Comparison of ENCODE assay signal across 11 cellular contexts in the genomic region with DNA sequence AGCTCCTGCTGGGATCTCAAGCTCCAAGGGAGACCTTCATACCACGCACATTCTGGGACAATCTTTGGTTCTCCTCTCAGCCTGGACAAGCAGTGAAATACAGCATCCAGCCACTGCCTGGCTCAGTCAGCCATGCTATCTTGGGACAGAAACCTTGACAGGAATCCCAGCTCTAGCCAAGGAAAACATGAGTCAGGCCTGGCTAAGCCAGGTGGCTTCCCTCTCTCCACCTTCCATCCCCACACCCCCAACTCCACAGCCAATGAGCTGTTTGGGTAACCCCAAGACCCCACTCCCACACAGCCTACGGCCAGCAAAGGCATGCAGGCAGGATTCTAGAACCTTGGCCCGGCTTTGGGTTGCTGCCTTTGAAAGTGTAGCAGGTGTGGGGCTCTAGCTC.
DNase-seq lines count a peak whose midpoint lies in the region; ATAC-seq and TF ChIP-seq lines count a peak whose summit lies in the region.
"Had no signal": no experiment of that assay in that cellular context is flagged by ENCODE, and none has a peak within 500 bp of the region (broad histone marks: within the 10 kb centered on the region; RNA-seq: fewer than 3 reads in every experiment).

No MANE protein-coding gene starts in this region.

- H4K8ac ChIP-seq in neuronal stem cell (ENCODE audit: low read depth, low read length): no peak overlapping the region

- H3K79me2 ChIP-seq in ACC112 (ENCODE audit: control insufficient read depth, insufficient read depth, low read length, unreplicated experiment) (no peaks in the 10 kb centered on the region), fibroblast of lung (ENCODE audit: control insufficient read depth, insufficient read depth, low read length) (peaks cover 2% of the 10 kb centered on the region)

- no peak overlapping the region for H4K91ac ChIP-seq in neuronal stem cell (ENCODE audit: low read depth, low read length, poor library complexity)

- H3K23ac ChIP-seq in neuronal stem cell (ENCODE audit: low read depth, low read length, poor library complexity): no peak overlapping the region

- no peak for TF ChIP-seq CTCF in RWPE2 (IDR thresholded peaks at IDR 0.05; ENCODE audit: poor library complexity, severe bottlenecking)
- TF ChIP-seq CTCF in fibroblast of lung (conservative IDR thresholded peaks at IDR 0.05 in 1 of 2, IDR thresholded peaks at IDR 0.05 in 1 of 2; ENCODE audit: low read depth in 1 of 2, low read length in 2 of 2): no peak

- no peak overlapping the region for H3K18ac ChIP-seq in neuronal stem cell (ENCODE audit: low read length)

- H3K14ac ChIP-seq in neuronal stem cell (ENCODE audit: low read length): no peak overlapping the region

- no peak overlapping the region for H2AFZ ChIP-seq in ACC112 (ENCODE audit: low read length, unreplicated experiment)
- H2AFZ ChIP-seq in fibroblast of lung (ENCODE audit: low read length): no peak overlapping the region
- H2AFZ ChIP-seq in neuronal stem cell (ENCODE audit: low read length): no peak overlapping the region

- H3K4me1 ChIP-seq in ACC112 (ENCODE audit: control insufficient read depth, insufficient read depth, low read length, unreplicated experiment) (peaks cover 83% of the 10 kb centered on the region), RWPE2 (ENCODE audit: insufficient read depth, poor library complexity, severe bottlenecking) (peaks cover 69% of the 10 kb centered on the region), fibroblast of lung (ENCODE audit: control insufficient read depth, extremely low read depth, insufficient read depth, low read length) (peaks cover 55% of the 10 kb centered on the region), neuronal stem cell (ENCODE audit: control insufficient read depth in 2 of 2, insufficient read depth in 1 of 2, low read depth in 1 of 2, low read length in 2 of 2) (no peaks in the 10 kb centered on the region)
- H3K4me1 ChIP-seq: HAP-1 had no signal

- no peaks in the 10 kb centered on the region for H3K9me3 ChIP-seq in RWPE2 (ENCODE audit: severe bottlenecking)
- no peaks in the 10 kb centered on the region for H3K9me3 ChIP-seq in fibroblast of lung (ENCODE audit: control insufficient read depth, insufficient read depth, low read depth, low read length)
- no peaks in the 10 kb centered on the region for H3K9me3 ChIP-seq in neuronal stem cell (replicated peaks in 1 of 2; ENCODE audit: control insufficient read depth in 2 of 2, insufficient read depth in 1 of 2, low read depth in 1 of 2, low read length in 2 of 2)
- H3K9me3 ChIP-seq: HAP-1 had no signal

- no peak overlapping the region for H2BK5ac ChIP-seq in neuronal stem cell (ENCODE audit: low read length)

- H3K4me2 ChIP-seq in fibroblast of lung (ENCODE audit: extremely low read depth, insufficient read depth, low read length): peak overlapping the region; percentile 70
- no peak overlapping the region for H3K4me2 ChIP-seq in neuronal stem cell (ENCODE audit: insufficient read depth, low read length, poor library complexity, severe bottlenecking)
- H3K4me2 ChIP-seq: KMS-11 had no signal

- no peak overlapping the region for H3K4ac ChIP-seq in neuronal stem cell (ENCODE audit: low read length)

- H2BK12ac ChIP-seq in neuronal stem cell (ENCODE audit: low read length): peak overlapping the region; percentile 19

- H2BK120ac ChIP-seq in neuronal stem cell (ENCODE audit: low read depth, low read length): no peak overlapping the region

- no peaks in the 10 kb centered on the region for H3K79me1 ChIP-seq in neuronal stem cell (ENCODE audit: low read depth, low read length)

- H3K9ac ChIP-seq in fibroblast of lung (ENCODE audit: insufficient read depth, low read length) (no peak overlapping the region), neuronal stem cell (ENCODE audit: low read depth, low read length, poor library complexity) (no peak overlapping the region)
- H3K9ac ChIP-seq: KMS-11 had no signal

- no CpG with 5 or more reads among the region's 3 CpGs for WGBS in neuronal stem cell (ENCODE audit: extremely low coverage in 2 of 2, insufficient read length in 2 of 2, insufficient replicate concordance in 1 of 2), 2 donors

- no peak overlapping the region for H2BK15ac ChIP-seq in neuronal stem cell (ENCODE audit: low read length)

- H3K27me3 ChIP-seq in ACC112 (ENCODE audit: insufficient read depth, low read length) (no peaks in the 10 kb centered on the region), RWPE2 (ENCODE audit: insufficient read depth, poor library complexity, severe bottlenecking) (no peaks in the 10 kb centered on the region), fibroblast of lung (ENCODE audit: control insufficient read depth, insufficient read depth, low read length) (no peaks in the 10 kb centered on the region), neuronal stem cell (ENCODE audit: control insufficient read depth in 3 of 3, insufficient read depth in 3 of 3, low read depth in 1 of 3, low read length in 3 of 3) (peaks cover 0 to 57% (median 0%) of the 10 kb centered on the region in 3 experiments)

- peak overlapping the region; percentile 26; the same call in 1 of the 2 replicates for H3K4me3 ChIP-seq in ACC112 (ENCODE audit: low read depth, low read length)
- no peak overlapping the region for H3K4me3 ChIP-seq in RWPE2 (ENCODE audit: severe bottlenecking)
- peak overlapping the region in 1 of 4 experiments; percentile 32 for H3K4me3 ChIP-seq in fibroblast of lung (replicated peaks in 1 of 4; ENCODE audit: control extremely low read depth in 1 of 4, insufficient read depth in 1 of 4, low read depth in 3 of 4, low read length in 4 of 4)
- H3K4me3 ChIP-seq in neuronal stem cell (ENCODE audit: low read length in 2 of 2): no peak overlapping the region
- H3K4me3 ChIP-seq: HAP-1 had no signal

- no peak overlapping the region for H2AK5ac ChIP-seq in neuronal stem cell (ENCODE audit: low read depth, low read length)

- H3K27ac ChIP-seq in ACC112 (ENCODE audit: low read depth, low read length) (peak overlapping the region; percentile 100), RWPE2 (ENCODE audit: poor library complexity, severe bottlenecking) (peak overlapping the region; percentile 100), fibroblast of lung (ENCODE audit: insufficient read depth, low read length) (peak overlapping the region; percentile 97), neuronal stem cell (replicated peaks; ENCODE audit: low read length) (no peak overlapping the region)
- H3K27ac ChIP-seq: KMS-11 had no signal

- ATAC-seq in RWPE2 (ENCODE audit: low read depth): peak; percentile 53
- no peak for ATAC-seq in HG03457 (IDR thresholded peaks at IDR 0.05; ENCODE audit: unreplicated experiment)
- no peak for ATAC-seq in GM18519 (IDR thresholded peaks at IDR 0.05; ENCODE audit: low FRiP score, unreplicated experiment)
- ATAC-seq in GM21360 (IDR thresholded peaks at IDR 0.05; ENCODE audit: unreplicated experiment): no peak

- no peaks in the 10 kb centered on the region for H4K20me1 ChIP-seq in fibroblast of lung (ENCODE audit: control insufficient read depth, extremely low read depth, insufficient read depth, low read length)

- peak; percentile 82 for DNase-seq in RWPE2 (ENCODE audit: low spot score)
- DNase-seq in fibroblast of lung (ENCODE audit: low read depth in 2 of 2): peak; percentile 74 to 99
- DNase-seq in neuronal stem cell (ENCODE audit: low spot score): no peak
- no peak for DNase-seq in activated naive CD4-positive, alpha-beta T cell treated with anti-CD3 and anti-CD28 coated beads, Interleukin-2, amount 50 U/mL, for 16 hours
- DNase-seq: activated CD4-positive, alpha-beta memory T cell treated with anti-CD3 and anti-CD28 coated beads, Interleukin-2, amount 10 ng/mL, durations not matched to agents 7 days and 5 days had no signal

- 0 out of 2 replicates have a peak, but pooled peaks cover 3% of the 10 kb centered on the region for H3K36me3 ChIP-seq in ACC112 (ENCODE audit: insufficient read depth, low read length)
- no peaks in the 10 kb centered on the region for H3K36me3 ChIP-seq in RWPE2 (ENCODE audit: low read depth)
- H3K36me3 ChIP-seq in fibroblast of lung (ENCODE audit: control insufficient read depth, insufficient read depth, low read length): no peaks in the 10 kb centered on the region
- H3K36me3 ChIP-seq in neuronal stem cell (replicated peaks in 1 of 2; ENCODE audit: control insufficient read depth in 2 of 2, insufficient read depth in 2 of 2, low read length in 2 of 2): no peaks in the 10 kb centered on the region
- H3K36me3 ChIP-seq: HAP-1 had no signal

Comparison
In these comparisons a context has a peak if more than half of its experiments do, and no peak if none do; other contexts are left out.
1. DNase-seq: peak in RWPE2 (single experiment) and fibroblast of lung (2 of 2); none in neuronal stem cell (single experiment) and activated naive CD4-positive, alpha-beta T cell treated with anti-CD3 and anti-CD28 coated beads, Interleukin-2, amount 50 U/mL, for 16 hours (single experiment).